Comparison of ENCODE assay signal across 14 cellular contexts in the genomic region with DNA sequence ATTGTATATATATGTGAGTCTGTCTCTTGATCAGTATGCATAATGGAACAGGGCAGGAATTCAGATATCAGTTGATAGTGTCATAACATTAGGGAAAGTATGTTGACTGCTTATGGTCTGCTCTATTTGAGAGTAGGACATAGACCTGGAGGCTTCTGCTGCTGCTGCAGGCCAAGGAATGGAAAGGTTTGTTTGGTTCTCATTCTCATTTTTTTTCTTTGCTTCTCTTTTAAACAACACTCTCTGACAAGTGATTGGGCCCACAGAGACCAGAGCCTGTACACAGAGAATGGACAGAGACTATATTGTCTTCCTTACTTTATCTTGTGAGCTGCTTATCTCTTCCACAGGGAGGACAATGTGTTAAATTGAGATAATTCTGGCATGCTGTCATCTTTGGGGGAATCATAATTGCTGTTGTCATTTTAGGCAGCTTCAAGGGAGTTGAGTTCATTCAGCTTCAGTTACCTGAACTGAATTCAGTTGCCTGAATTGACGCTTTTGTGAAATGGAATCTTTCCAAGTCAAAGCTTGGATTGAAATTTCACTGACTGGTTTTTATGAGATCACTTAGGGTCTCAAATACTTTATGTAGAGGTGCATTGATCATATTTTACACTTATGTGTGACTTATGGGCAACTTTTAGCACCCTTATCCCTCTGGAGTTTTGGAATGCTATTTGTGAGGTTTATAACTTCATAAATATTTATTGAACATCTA. TPM values are rescaled to one million over a fixed set of nuclear protein-coding genes. Genes with fewer than 3 reads are reported as not detected.
A peak's percentile ranks its signal among the peaks of the same experiment; 100 is the strongest.
DNase-seq lines count a peak whose midpoint lies in the region; ATAC-seq, FAIRE-seq and TF ChIP-seq lines count a peak whose summit lies in the region.
"Had no signal": no experiment of that assay in that cellular context is flagged by ENCODE, and none has a peak within 500 bp of the region (broad histone marks: within the 10 kb centered on the region; RNA-seq: fewer than 3 reads in every experiment).

No MANE protein-coding gene starts in this region.

- no peaks in the 10 kb centered on the region for H3K9me1 ChIP-seq in K562 (ENCODE audit: control insufficient read depth, insufficient read depth, low read length)

- intact Hi-C loops in CD4-positive, alpha-beta memory T cell (cut with micrococcal nuclease), result no loop called here
- intact Hi-C loops in K562 (cut with micrococcal nuclease), result loop anchor here (1.0 kb wide), 1 partner anchor 17 kb away; a partner anchor contains a TSS

- H3K27me3 ChIP-seq in CD4-positive, alpha-beta memory T cell (ENCODE audit: insufficient read depth, low read length), result no peaks in the 10 kb centered on the region
- H3K27me3 ChIP-seq in Karpas-422 (ENCODE audit: low read length), result no peaks in the 10 kb centered on the region
- no peaks in the 10 kb centered on the region; a peak in 1 of 5 replicates for H3K27me3 ChIP-seq in K562 (ENCODE audit: control insufficient read depth in 2 of 2, insufficient read depth in 2 of 2, low read length in 2 of 2)
- H3K27me3 ChIP-seq: suprapubic skin had no signal

- peak overlapping the region in 7 of 8 donors; percentile 9 to 79 (median 43) for H3K4me3 Mint-ChIP-seq in CD4-positive, alpha-beta memory T cell
- no peak overlapping the region for H3K4me3 Mint-ChIP-seq in neural crest cell

- peak; percentile 76 for ATAC-seq in K562

- peak overlapping the region; percentile 63 for H3K27ac ChIP-seq in CD4-positive, alpha-beta memory T cell (ENCODE audit: low read depth, low read length)
- H3K27ac ChIP-seq in Karpas-422 (ENCODE audit: low read length), result peak overlapping the region; percentile 98
- peak overlapping the region; percentile 92 for H3K27ac ChIP-seq in K562 (ENCODE audit: extremely low read depth, low read depth, low read length)
- peak overlapping the region in 1 of 2 donors; percentile 10 for H3K27ac ChIP-seq in coronary artery
- H3K27ac ChIP-seq: suprapubic skin had no signal

- POLR2A ChIA-PET in CD4-positive, alpha-beta memory T cell (lab: Charles Lee; ENCODE audit: partially characterized antibody), result interaction anchor here (0.9 to 8.0 kb wide), 4 partner anchors 9 to 18 kb away, joined by 3 to 115 read pairs (median 10); a partner anchor contains a TSS
- POLR2A ChIA-PET in K562 (lab: Yijun Ruan, JAX), result interaction anchor here (0.6 to 6.2 kb wide), 19 partner anchors 8 to 737 kb away, joined by 3 to 64 read pairs (median 4); a partner anchor contains a TSS

- H3K4me1 ChIP-seq in CD4-positive, alpha-beta memory T cell (ENCODE audit: insufficient read depth, low read length), result peaks cover 93% of the 10 kb centered on the region
- H3K4me1 ChIP-seq in Karpas-422 (ENCODE audit: low read length) (peaks cover 59% of the 10 kb centered on the region), K562 (replicated peaks in 1 of 2; ENCODE audit: control insufficient read depth in 2 of 2, insufficient read depth in 2 of 2, low read length in 2 of 2) (peaks cover 36 to 80% of the 10 kb centered on the region in 2 experiments)

- no peaks in the 10 kb centered on the region for H3K27me3 Mint-ChIP-seq in CD4-positive, alpha-beta memory T cell
- H3K27me3 Mint-ChIP-seq in neural crest cell (ENCODE audit: low read depth), result no peaks in the 10 kb centered on the region

- H3K4me3 ChIP-seq in CD4-positive, alpha-beta memory T cell (ENCODE audit: low read length in 2 of 2), result no peak overlapping the region
- H3K4me3 ChIP-seq in Karpas-422 (ENCODE audit: low read length) (no peak overlapping the region), K562 (no peak overlapping the region; the same call in 1 of the 2 replicates), coronary artery (no peak overlapping the region)
- H3K4me3 ChIP-seq: suprapubic skin had no signal

- H3K4me2 ChIP-seq in Karpas-422 (ENCODE audit: low read depth, low read length, poor library complexity, severe bottlenecking) (no peak overlapping the region), K562 (ENCODE audit: insufficient read depth, low read length) (peak overlapping the region; percentile 50)

- peaks cover 75 to 97% (median 87%) of the 10 kb centered on the region in 4 donors for H3K4me1 Mint-ChIP-seq in CD4-positive, alpha-beta memory T cell
- peaks cover 16% of the 10 kb centered on the region for H3K4me1 Mint-ChIP-seq in neural crest cell

- peaks cover 3% of the 10 kb centered on the region; the same call in 1 of the 2 replicates for H4K20me1 ChIP-seq in Karpas-422 (ENCODE audit: insufficient read depth, low read depth, low read length)
- no peaks in the 10 kb centered on the region for H4K20me1 ChIP-seq in K562 (replicated peaks; ENCODE audit: control insufficient read depth, insufficient read depth, low read length)

- no peaks in the 10 kb centered on the region for H3K9me3 ChIP-seq in CD4-positive, alpha-beta memory T cell (ENCODE audit: control insufficient read depth in 1 of 2, low read length in 2 of 2)
- H3K9me3 ChIP-seq in Karpas-422 (ENCODE audit: low read length) (no peaks in the 10 kb centered on the region), K562 (replicated peaks; ENCODE audit: control insufficient read depth, insufficient read depth, low read depth, low read length) (no peaks in the 10 kb centered on the region)
- H3K9me3 ChIP-seq: suprapubic skin had no signal

- no peaks in the 10 kb centered on the region for H3K9me2 ChIP-seq in Karpas-422 (replicated peaks; ENCODE audit: insufficient read depth, low read length)

- peaks cover 33% of the 10 kb centered on the region for H3K36me3 ChIP-seq in CD4-positive, alpha-beta memory T cell (ENCODE audit: insufficient read depth, low read length)
- peaks cover 25% of the 10 kb centered on the region for H3K36me3 ChIP-seq in Karpas-422 (ENCODE audit: insufficient read depth, low read length)
- peaks cover 47% of the 10 kb centered on the region for H3K36me3 ChIP-seq in K562 (ENCODE audit: control insufficient read depth, insufficient read depth, low read length)

- WGBS in K562 (ENCODE audit: insufficient coverage, low coverage, missing lambda C conversion rate), result 4% methylated on average over 1 of the region's 1 CpG

- TF ChIP-seq RAD21 in K562 (CRISPR knock-in tag; conservative IDR thresholded peaks at IDR 0.05 in 1 of 2, IDR thresholded peaks at IDR 0.05 in 1 of 2), result peak in 1 of 2 experiments; percentile 24; a peak in 1 of 4 replicates

- peak; percentile 86 for FAIRE-seq in K562 (lab: Jason Lieb, UNC)
- FAIRE-seq: colon had no signal

- no peaks in the 10 kb centered on the region for H3K9me3 Mint-ChIP-seq in CD4-positive, alpha-beta memory T cell
- H3K9me3 Mint-ChIP-seq in neural crest cell, result no peaks in the 10 kb centered on the region

- H3K79me2 ChIP-seq in Karpas-422 (ENCODE audit: low read length), result peaks cover 84% of the 10 kb centered on the region
- peaks cover 86% of the 10 kb centered on the region for H3K79me2 ChIP-seq in K562 (ENCODE audit: control insufficient read depth, insufficient read depth, low read length)

- no peak for TF ChIP-seq CTCF in K562 (IDR thresholded peaks at IDR 0.05 in 2 of 3, conservative IDR thresholded peaks at IDR 0.05 in 1 of 3; ENCODE audit: insufficient read depth in 2 of 3, low read depth in 1 of 3, low read length in 3 of 3)
- no peak for TF ChIP-seq CTCF in neural crest cell (conservative IDR thresholded peaks at IDR 0.05)
- no peak for TF ChIP-seq CTCF in coronary artery (IDR thresholded peaks at IDR 0.05)

- in situ Hi-C loops in K562 (cut with MboI), result no loop called here

- TF ChIP-seq POLR2A in K562 (conservative IDR thresholded peaks at IDR 0.05), result 0 out of 2 replicates have a peak, but pooled peaks have one; percentile 22

- CTCF ChIA-PET in CD4-positive, alpha-beta memory T cell (lab: Charles Lee; ENCODE audit: partially characterized antibody), result interaction anchor here (0.8 to 3.4 kb wide), 12 partner anchors 7 to 281 kb away, joined by 3 to 16 read pairs (median 4); no protein-coding TSS in a partner anchor
- CTCF ChIA-PET in K562 (lab: Yijun Ruan, JAX; ENCODE audit: low intra/inter-chr PET ratio), result no interaction called here

- DNase-seq in CD4-positive, alpha-beta memory T cell, result no peak
- DNase-seq in Karpas-422, result no peak
- peak; percentile 30 to 91 (median 58) for DNase-seq in K562 (ENCODE audit: extremely low read depth in 1 of 4, low spot score in 3 of 4)
- DNase-seq in neural crest cell (ENCODE audit: low read depth, low spot score), result no peak
- no peak for DNase-seq in coronary artery (ENCODE audit: low spot score)
- DNase-seq in NCI-H526 treated with DMSO at 0.1 percent for 48 hours (lab: John Stamatoyannopoulos, UW), result no peak
- no peak for DNase-seq in cortex of kidney (lab: John Stamatoyannopoulos, UW)
- no peak for DNase-seq in NCI-H774 (lab: John Stamatoyannopoulos, UW)
- DNase-seq: activated CD4-positive, alpha-beta T cell treated with anti-CD3 and anti-CD28 coated beads, Interleukin-2, amount 50 U/mL, for 48 hours; GOT3; hippocampal formation; RPMI8226 had no signal

- no TSS peak for BruUV-seq in K562 (replicated peaks; lab: Mats Ljungman, UMichigan)

- no peak overlapping the region for H2AFZ ChIP-seq in Karpas-422 (ENCODE audit: low read length)
- no peak overlapping the region for H2AFZ ChIP-seq in K562 (ENCODE audit: low read depth, low read length)

- H3K9ac ChIP-seq in Karpas-422 (ENCODE audit: low read length) (no peak overlapping the region), K562 (ENCODE audit: insufficient read depth in 1 of 2, low read depth in 2 of 2, low read length in 2 of 2) (peak overlapping the region in 1 of 2 experiments; percentile 74; a peak in 2 of 4 replicates)

- peak overlapping the region; percentile 30 to 95 (median 83) for H3K27ac Mint-ChIP-seq in CD4-positive, alpha-beta memory T cell
- peak overlapping the region; percentile 28 for H3K27ac Mint-ChIP-seq in neural crest cell (ENCODE audit: unreplicated experiment)

- peaks cover 23 to 66% of the 10 kb centered on the region in 2 donors for H3K36me3 Mint-ChIP-seq in CD4-positive, alpha-beta memory T cell
- H3K36me3 Mint-ChIP-seq in neural crest cell (ENCODE audit: low read depth), result peaks cover 2% of the 10 kb centered on the region

- peak; percentile 100 for TF ChIP-seq EP300 in K562 (IDR thresholded peaks at IDR 0.05; ENCODE audit: low read length)

RNA-seq across cellular contexts. Expression of a gene that starts 16.9 kb away (rescaled TPM):
- total RNA-seq in CD4-positive, alpha-beta memory T cell, result 100 to 1,000 TPM; 285 to 305 TPM
- polyA plus RNA-seq in CD4-positive, alpha-beta memory T cell, result 100 to 1,000 TPM; 629 to 725 TPM
- total RNA-seq in Karpas-422 (2014; rRNA removed; shearing (Covaris generic); ENCODE audit: low replicate concordance), result 217 and 229 TPM in 2 replicates
- total RNA-seq in K562 (2011; cell fraction: chromatin; rRNA removed; ENCODE audit: low replicate concordance), result 173 and 189 TPM in 2 replicates
- 98.9 and 116 TPM in 2 replicates for total RNA-seq in K562 (2011; cell fraction: nucleolus; rRNA removed)
- total RNA-seq in K562 (2011; cell fraction: nucleoplasm; rRNA removed), result 132 and 136 TPM in 2 replicates
- total RNA-seq in K562 (2014; rRNA removed) (230 and 251 TPM in 2 replicates), K562 (2014; rRNA removed; fragmentation: Illumina TruSeq; extraction: Trizol) (271 and 311 TPM in 2 replicates), K562 (2015; rRNA removed; fragmentation: Illumina TruSeq; extraction: Trizol) (270 and 271 TPM in 2 replicates), K562 (2021) (322 and 339 TPM in 2 replicates), neural crest cell (213 TPM in 2 replicates)
- polyA plus RNA-seq in K562 (2011; rRNA removed) (485 and 488 TPM in 2 replicates), K562 (2014; fragmentation: Illumina TruSeq; extraction: Trizol) (310 and 337 TPM in 2 replicates), K562 (2014; fragmentation: Nextera tagmentation; extraction: Ambion mirVana) (100 to 1,000 TPM; 281 to 658 TPM), K562 (2014; rRNA removed) (269 and 277 TPM in 2 replicates)
- 203 and 329 TPM in 2 replicates for polyA plus RNA-seq in K562 (2011; cell fraction: cytosol; rRNA removed)
- polyA plus RNA-seq in K562 (2011; cell fraction: nucleus; rRNA removed), result 186 and 410 TPM in 2 replicates
- polyA plus RNA-seq in K562 (2012), result 338 and 462 TPM in 2 replicates
- 462 and 519 TPM in 2 replicates for polyA minus RNA-seq in K562 (2011; rRNA and poly(A)+ RNA removed)
- polyA minus RNA-seq in K562 (2011; cell fraction: cytosol; rRNA and poly(A)+ RNA removed), result 151 and 156 TPM in 2 replicates
- polyA minus RNA-seq in K562 (2011; cell fraction: nucleus; rRNA and poly(A)+ RNA removed), result 47.5 and 121 TPM in 2 replicates

RNA-seq across cellular contexts. Expression of a gene that starts 39.6 kb away (rescaled TPM):
- total RNA-seq in CD4-positive, alpha-beta memory T cell, result 10 to 100 TPM; 56.7 to 64.8 TPM
- polyA plus RNA-seq in CD4-positive, alpha-beta memory T cell, result 100 to 1,000 TPM; 175 to 292 TPM
- 49.5 and 77.4 TPM in 2 replicates for total RNA-seq in Karpas-422 (2014; rRNA removed; shearing (Covaris generic); ENCODE audit: low replicate concordance)
- total RNA-seq in K562 (2011; cell fraction: chromatin; rRNA removed; ENCODE audit: low replicate concordance), result 49.5 and 58.1 TPM in 2 replicates
- 88.6 and 90.7 TPM in 2 replicates for total RNA-seq in K562 (2011; cell fraction: nucleolus; rRNA removed)
- 115 and 166 TPM in 2 replicates for total RNA-seq in K562 (2011; cell fraction: nucleoplasm; rRNA removed)
- total RNA-seq in K562 (2014; rRNA removed) (72.2 and 83.6 TPM in 2 replicates), K562 (2014; rRNA removed; fragmentation: Illumina TruSeq; extraction: Trizol) (131 and 149 TPM in 2 replicates), K562 (2015; rRNA removed; fragmentation: Illumina TruSeq; extraction: Trizol) (143 and 151 TPM in 2 replicates), K562 (2021) (106 and 108 TPM in 2 replicates), neural crest cell (91.2 and 95.4 TPM in 2 replicates)
- polyA plus RNA-seq in K562 (2011; rRNA removed) (115 and 145 TPM in 2 replicates), K562 (2014; fragmentation: Illumina TruSeq; extraction: Trizol) (215 and 230 TPM in 2 replicates), K562 (2014; fragmentation: Nextera tagmentation; extraction: Ambion mirVana) (100 to 1,000 TPM; 197 to 285 TPM), K562 (2014; rRNA removed) (78.7 and 90.5 TPM in 2 replicates)
- 69.3 and 74.9 TPM in 2 replicates for polyA plus RNA-seq in K562 (2011; cell fraction: cytosol; rRNA removed)
- 35.7 and 37.4 TPM in 2 replicates for polyA plus RNA-seq in K562 (2011; cell fraction: nucleus; rRNA removed)
- 106 and 119 TPM in 2 replicates for polyA plus RNA-seq in K562 (2012)
- 101 and 103 TPM in 2 replicates for polyA minus RNA-seq in K562 (2011; rRNA and poly(A)+ RNA removed)
- 40.2 and 70.7 TPM in 2 replicates for polyA minus RNA-seq in K562 (2011; cell fraction: cytosol; rRNA and poly(A)+ RNA removed)
- 5.7 and 10.7 TPM in 2 replicates for polyA minus RNA-seq in K562 (2011; cell fraction: nucleus; rRNA and poly(A)+ RNA removed)

Comparison
In these comparisons a context has a peak if more than half of its experiments do, and no peak if none do; other contexts are left out.
1. DNase-seq: peak in K562 (4 of 4); none in CD4-positive, alpha-beta memory T cell (0 of 5), Karpas-422 (single experiment), neural crest cell (single experiment), coronary artery (single experiment), NCI-H526 treated with DMSO at 0.1 percent for 48 hours (single experiment), cortex of kidney (single experiment) and NCI-H774 (single experiment).